In the genomic region with DNA sequence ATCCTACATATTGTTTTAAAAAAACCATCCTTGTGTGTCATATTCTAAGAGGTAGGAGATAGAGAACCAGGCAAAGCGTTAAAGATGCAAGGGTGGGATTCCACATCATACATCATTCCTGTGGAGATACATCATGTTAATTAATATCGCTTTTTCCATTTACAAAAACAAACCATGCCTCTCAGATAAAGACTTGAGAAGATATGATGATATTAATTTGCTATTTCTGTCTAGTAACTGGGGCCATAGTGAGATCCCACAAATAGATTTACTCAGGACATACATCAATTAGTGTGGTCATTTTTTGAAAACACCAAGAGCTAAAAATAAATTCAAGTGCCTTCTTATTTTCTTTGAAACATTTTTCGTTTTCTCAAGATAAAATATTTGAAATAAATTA, we compare ENCODE assay signal across 17 cellular contexts.
DNase-seq lines count a peak whose midpoint lies in the region; ATAC-seq and TF ChIP-seq lines count a peak whose summit lies in the region.
"Had no signal": no experiment of that assay in that cellular context is flagged by ENCODE, and none has a peak within 500 bp of the region (broad histone marks: within the 10 kb centered on the region; RNA-seq: fewer than 3 reads in every experiment).

No MANE protein-coding gene starts in this region.

- peak overlapping the region; percentile 58 for H3K27ac Mint-ChIP-seq in chondrocyte (ENCODE audit: unreplicated experiment)
- H3K27ac Mint-ChIP-seq: CD8-positive, alpha-beta T cell had no signal

- no peak for TF ChIP-seq POLR2A in heart left ventricle (IDR thresholded peaks at IDR 0.05)

- H3K4me2 ChIP-seq in GM23248 (ENCODE audit: unreplicated experiment) (peak overlapping the region; percentile 25), OCI-LY7 (ENCODE audit: low read length) (no peak overlapping the region), osteoblast (ENCODE audit: insufficient read depth, low read length) (no peak overlapping the region)

- H3K27me3 ChIP-seq in GM23248 (replicated peaks; ENCODE audit: insufficient read depth): no peaks in the 10 kb centered on the region
- no peaks in the 10 kb centered on the region for H3K27me3 ChIP-seq in osteoblast (ENCODE audit: insufficient read depth, low read length)
- no peaks in the 10 kb centered on the region for H3K27me3 ChIP-seq in heart left ventricle
- H3K27me3 ChIP-seq: BE2C had no signal

- no peaks in the 10 kb centered on the region for H3K9me3 Mint-ChIP-seq in chondrocyte (ENCODE audit: low read depth)
- H3K9me3 Mint-ChIP-seq: CD8-positive, alpha-beta T cell had no signal

- H4K20me1 ChIP-seq in GM23248 (ENCODE audit: insufficient read depth) (no peaks in the 10 kb centered on the region), OCI-LY7 (ENCODE audit: insufficient read depth, low read length) (no peaks in the 10 kb centered on the region), osteoblast (ENCODE audit: insufficient read depth, low read length) (no peaks in the 10 kb centered on the region)

- CTCF ChIA-PET in OCI-LY7 (lab: Charles Lee; ENCODE audit: unreplicated experiment): no interaction called here

- intact Hi-C loops in OCI-LY7 (cut with micrococcal nuclease; ENCODE audit: unreplicated experiment) (no loop called here), heart left ventricle (cut with DNase I) (no loop called here)

- H3K27me3 Mint-ChIP-seq in chondrocyte (ENCODE audit: low read depth): no peaks in the 10 kb centered on the region

- no peaks in the 10 kb centered on the region for H3K36me3 Mint-ChIP-seq in chondrocyte (ENCODE audit: low read depth)
- H3K36me3 Mint-ChIP-seq: CD8-positive, alpha-beta T cell had no signal

- peaks cover 46% of the 10 kb centered on the region for H3K4me1 Mint-ChIP-seq in chondrocyte (ENCODE audit: low read depth)

- H3K9me3 ChIP-seq in GM23248 (ENCODE audit: low read depth) (no peaks in the 10 kb centered on the region), OCI-LY7 (ENCODE audit: low read length) (no peaks in the 10 kb centered on the region), osteoblast (ENCODE audit: low read depth, low read length) (no peaks in the 10 kb centered on the region), heart left ventricle (peaks cover 0 to 4% (median 0%) of the 10 kb centered on the region in 12 donors)
- H3K9me3 ChIP-seq: BE2C had no signal

- H3K27ac ChIP-seq in GM23248 (peak overlapping the region; percentile 61), OCI-LY7 (ENCODE audit: low read depth, low read length, poor library complexity, severe bottlenecking) (no peak overlapping the region), osteoblast (ENCODE audit: low read depth, low read length) (peak overlapping the region; percentile 78), heart left ventricle (no peak overlapping the region)
- H3K27ac ChIP-seq: C4-2B had no signal

- TF ChIP-seq CTCF in OCI-LY7 (conservative IDR thresholded peaks at IDR 0.05; ENCODE audit: low read length): no peak
- no peak for TF ChIP-seq CTCF in chondrocyte (IDR thresholded peaks at IDR 0.05)
- no peak for TF ChIP-seq CTCF in osteoblast (IDR thresholded peaks at IDR 0.05; ENCODE audit: extremely low read depth, low read depth, low read length)
- TF ChIP-seq CTCF in heart left ventricle (IDR thresholded peaks at IDR 0.05): no peak

- no peak overlapping the region for H3K4me3 Mint-ChIP-seq in chondrocyte (ENCODE audit: unreplicated experiment)
- H3K4me3 Mint-ChIP-seq: CD8-positive, alpha-beta T cell had no signal

- H3K36me3 ChIP-seq in GM23248 (ENCODE audit: low read depth) (no peaks in the 10 kb centered on the region), OCI-LY7 (ENCODE audit: insufficient read depth, low read length) (no peaks in the 10 kb centered on the region), osteoblast (ENCODE audit: insufficient read depth, low read length) (no peaks in the 10 kb centered on the region), heart left ventricle (no peaks in the 10 kb centered on the region)
- H3K36me3 ChIP-seq: BE2C had no signal

- H3K79me2 ChIP-seq in GM23248 (ENCODE audit: insufficient read depth) (no peaks in the 10 kb centered on the region), OCI-LY7 (ENCODE audit: insufficient read depth, low read depth, low read length) (no peaks in the 10 kb centered on the region), osteoblast (ENCODE audit: insufficient read depth, low read length) (no peaks in the 10 kb centered on the region)

- ATAC-seq in HG03175 (IDR thresholded peaks at IDR 0.05; ENCODE audit: unreplicated experiment): no peak
- ATAC-seq in heart left ventricle: no peak
- ATAC-seq in HG03439 (IDR thresholded peaks at IDR 0.05; ENCODE audit: unreplicated experiment): no peak
- ATAC-seq: CD8-positive, alpha-beta T cell; HCT116; HepG2 had no signal

- H3K4me3 ChIP-seq in GM23248: no peak overlapping the region
- H3K4me3 ChIP-seq in OCI-LY7 (ENCODE audit: low read depth, low read length, poor library complexity, severe bottlenecking): no peak overlapping the region
- H3K4me3 ChIP-seq in osteoblast (ENCODE audit: insufficient read depth, low read length): no peak overlapping the region
- H3K4me3 ChIP-seq in heart left ventricle: no peak overlapping the region

- in situ Hi-C loops in GM23248 (cut with MboI): no loop called here

- peaks cover 49% of the 10 kb centered on the region for H3K4me1 ChIP-seq in GM23248 (ENCODE audit: insufficient read depth)
- peaks cover 6% of the 10 kb centered on the region for H3K4me1 ChIP-seq in OCI-LY7 (ENCODE audit: insufficient read depth, low read length, poor library complexity, severe bottlenecking)
- H3K4me1 ChIP-seq in osteoblast (ENCODE audit: insufficient read depth, low read length): peaks cover 29% of the 10 kb centered on the region
- H3K4me1 ChIP-seq in heart left ventricle: peaks cover 0 to 18% (median 0%) of the 10 kb centered on the region in 12 donors
- H3K4me1 ChIP-seq: BE2C had no signal

- 0 out of 2 replicates have a peak, but pooled peaks cover 3% of the 10 kb centered on the region for H3K9me2 ChIP-seq in GM23248 (ENCODE audit: insufficient read depth)
- no peaks in the 10 kb centered on the region for H3K9me2 ChIP-seq in OCI-LY7 (ENCODE audit: insufficient read depth, low read length)

- no TSS peak for BruUV-seq in OCI-LY7 (replicated peaks; lab: Mats Ljungman, UMichigan)

- peak overlapping the region; percentile 64; the same call in 1 of the 2 replicates for H2AFZ ChIP-seq in GM23248
- peak overlapping the region; percentile 91; the same call in 1 of the 2 replicates for H2AFZ ChIP-seq in OCI-LY7 (ENCODE audit: low read length)
- H2AFZ ChIP-seq in osteoblast (ENCODE audit: low read length): no peak overlapping the region

- 62% methylated on average over 3 of the region's 3 CpGs for WGBS in GM23248 (ENCODE audit: low coverage in 1 of 2, low lambda C conversion rate in 2 of 2, missing lambda C conversion rate in 2 of 2), 2 experiments
- WGBS in heart left ventricle, 4 donors: 59 to 76% (median 71%) methylated on average over 3 of the region's 3 CpGs

- peaks cover 40% of the 10 kb centered on the region for H3F3A ChIP-seq in GM23248 (ENCODE audit: insufficient read depth)

- no peak for DNase-seq in GM23248
- DNase-seq in OCI-LY7 (ENCODE audit: low spot score): no peak
- DNase-seq in chondrocyte (ENCODE audit: low spot score): no peak
- DNase-seq in osteoblast (ENCODE audit: insufficient read length, low spot score, missing footprints): no peak
- no peak for DNase-seq in T-helper 2 cell
- no peak for DNase-seq in heart left ventricle
- DNase-seq: BE2C; CD8-positive, alpha-beta T cell; COR-L47; DMS153; DMS79 treated with DMSO at 0.1 percent for 48 hours; GF-D8 had no signal

- H3K9ac ChIP-seq in GM23248: no peak overlapping the region

- POLR2A ChIA-PET in OCI-LY7 (lab: Charles Lee): no interaction called here

Comparison
In these comparisons a context has a peak if more than half of its experiments do, and no peak if none do; other contexts are left out.
1. H3K27ac ChIP-seq: peak in GM23248 (single experiment) and osteoblast (single experiment); none in OCI-LY7 (single experiment) and heart left ventricle (0 of 12).